8 cellular contexts compared by ENCODE assay signal in genomic region chr14:60647081-60647836, GRCh38. TPM values are rescaled to one million over a fixed set of nuclear protein-coding genes. Genes with fewer than 3 reads are reported as not detected.
DNase-seq lines count a peak whose midpoint lies in the region; ATAC-seq and TF ChIP-seq lines count a peak whose summit lies in the region.

No MANE protein-coding gene starts in this region.

- DNase-seq in EH (ENCODE audit: low read depth) (peak; percentile 68), LNCaP clone FGC (ENCODE audit: low read depth) (no peak), ascending aorta (ENCODE audit: low spot score in 2 of 2) (no peak), lower leg skin (ENCODE audit: low spot score in 2 of 2) (peak in 1 of 2 donors; percentile 84), NCI-H1436 (lab: John Stamatoyannopoulos, UW) (no peak)

- peaks cover 0 to 24% of the 10 kb centered on the region in 2 donors for H3K4me1 ChIP-seq in ascending aorta

- no peak for TF ChIP-seq CTCF in LNCaP clone FGC (IDR thresholded peaks at IDR 0.05; ENCODE audit: control insufficient read depth, extremely low read depth, insufficient read depth)
- no peak for TF ChIP-seq CTCF in ascending aorta (IDR thresholded peaks at IDR 0.05)
- no peak for TF ChIP-seq CTCF in lower leg skin (IDR thresholded peaks at IDR 0.05)

- 4 to 9% methylated on average over 43 of the region's 43 CpGs for WGBS in lower leg skin, 2 donors

- peak overlapping the region in 1 of 2 donors; percentile 6 for H3K27ac ChIP-seq in ascending aorta

- intact Hi-C loops in ascending aorta (cut with DNase I) (loop anchor here (5.0 kb wide), 1 partner anchor 335 kb away; the partner anchor contains the start of genes SLC38A6 and TRMT5), lower leg skin (cut with DNase I; ENCODE audit: low total_unique reads) (no loop called here)

- no peaks in the 10 kb centered on the region for H3K36me3 ChIP-seq in ascending aorta

- no peak for TF ChIP-seq POLR2A in lower leg skin (IDR thresholded peaks at IDR 0.05)

- H3K27me3 ChIP-seq in ascending aorta: peaks cover 48% of the 10 kb centered on the region

- H3K9me3 ChIP-seq in ascending aorta: no peaks in the 10 kb centered on the region

- H3K4me3 ChIP-seq in LNCaP clone FGC (ENCODE audit: low read depth, low read length) (peak overlapping the region; percentile 63), ascending aorta (peak overlapping the region; percentile 59 to 71), lower leg skin (ENCODE audit: low read depth, poor library complexity, severe bottlenecking) (peak overlapping the region; percentile 1)

- ATAC-seq in HG02571 (IDR thresholded peaks at IDR 0.05; ENCODE audit: unreplicated experiment): no peak
- ATAC-seq in HG02610 (IDR thresholded peaks at IDR 0.05; ENCODE audit: unreplicated experiment): no peak
- no peak for ATAC-seq in GM18909 (IDR thresholded peaks at IDR 0.05; ENCODE audit: poor library complexity, unreplicated experiment)

RNA-seq across cellular contexts. Expression of gene SIX1, which starts 2.0 kb away (rescaled TPM):
- 1.1 TPM for total RNA-seq in ascending aorta
- total RNA-seq in lower leg skin: 1 to 10 TPM in 2 of 4 donors, under 1 TPM in 1, not detected in 1; 0.21 to 1.2 (median 1.0) TPM

Comparison
In these comparisons a context has a peak if more than half of its experiments do, and no peak if none do; other contexts are left out.
1. H3K4me3 ChIP-seq: peak in every context shown above with its lines; median percentile 65 in ascending aorta; 63 in LNCaP clone FGC; 1 in lower leg skin.